ENCODE assay signal across 1 cellular context in the genomic region with DNA sequence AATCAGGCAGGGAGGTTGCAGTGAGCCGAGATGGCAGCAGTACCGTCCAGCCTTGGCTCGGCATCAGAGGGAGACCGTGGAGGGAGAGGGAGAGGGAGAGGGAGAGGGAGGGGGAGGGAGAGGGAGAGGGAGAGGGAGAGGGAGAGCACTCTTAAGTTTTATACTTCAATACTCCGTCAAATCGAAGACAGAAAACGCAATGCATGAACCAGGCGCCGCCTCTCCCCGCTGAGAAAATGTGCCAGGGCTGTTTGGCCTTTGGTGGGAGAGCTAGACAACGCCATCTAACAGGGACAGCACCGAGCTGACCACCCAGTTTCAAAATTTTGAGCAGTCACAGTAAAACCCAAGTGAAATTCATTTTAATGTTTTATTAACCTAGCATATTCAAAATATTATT. TPM values are rescaled to one million over a fixed set of nuclear protein-coding genes. Genes with fewer than 3 reads are reported as not detected.
"Had no signal": no experiment of that assay in that cellular context is flagged by ENCODE, and none has a peak within 500 bp of the region (broad histone marks: within the 10 kb centered on the region; RNA-seq: fewer than 3 reads in every experiment).

No MANE protein-coding gene starts in this region.

RNA-seq across cellular contexts. Expression of gene GPER1, which starts 60.0 kb away (rescaled TPM):
- total RNA-seq: SJSA1 had no signal
